ENCODE assay signal across 1 cellular context in the genomic region with DNA sequence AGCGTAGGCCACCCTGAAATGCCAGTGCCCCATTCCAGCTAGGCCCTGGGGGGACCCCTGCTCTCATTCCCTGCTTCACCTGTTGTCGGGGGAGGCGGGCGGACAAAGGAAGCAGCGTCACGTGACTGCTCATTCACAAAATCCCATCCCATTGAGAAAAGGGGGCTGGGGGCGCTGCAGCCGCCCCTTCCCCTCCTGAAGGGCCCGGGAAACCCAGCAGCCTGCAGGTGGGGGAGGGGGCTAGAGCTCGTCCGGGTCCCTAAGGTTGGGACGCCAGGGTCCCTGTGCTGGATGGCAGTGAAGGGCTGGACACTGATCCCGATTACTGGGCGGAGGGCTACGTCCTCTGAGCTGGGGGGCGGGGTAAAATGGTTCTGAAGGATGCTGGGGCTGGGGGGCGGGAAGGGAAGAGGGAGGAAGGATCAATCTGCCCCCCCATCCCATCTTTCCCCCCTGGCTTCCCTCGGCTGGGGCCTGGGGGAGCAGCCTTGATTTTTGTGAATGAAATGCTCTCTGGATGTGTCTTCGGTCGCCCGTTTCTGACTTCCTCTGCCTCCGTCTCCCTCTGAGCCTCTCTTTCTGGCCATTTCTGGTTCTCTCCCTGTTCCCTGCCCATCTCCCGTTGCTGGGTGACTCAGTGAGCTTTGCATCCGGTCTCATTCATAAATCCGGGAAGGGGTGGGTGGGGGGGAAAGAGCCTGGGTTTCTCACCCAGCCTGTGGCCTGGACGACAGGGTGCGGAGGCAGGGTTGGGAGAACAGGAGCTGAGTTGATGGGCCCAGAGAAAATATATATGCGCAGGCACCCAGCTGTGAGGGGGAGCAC.
TF ChIP-seq lines count a peak whose summit lies in the region.

No MANE protein-coding gene starts in this region.

TF ChIP-seq in HCT116, 20 proteins besides CTCF, POLR2A, EP300 and RAD21:
- no peak for TF ChIP-seq YY1 (IDR thresholded peaks at IDR 0.05; ENCODE audit: extremely low read depth, insufficient replicate concordance, low read depth, low read length)
- no peak for TF ChIP-seq JUND (IDR thresholded peaks at IDR 0.05)
- TF ChIP-seq EZH2phosphoT487 (IDR thresholded peaks at IDR 0.05; ENCODE audit: borderline replicate concordance) = no peak
- TF ChIP-seq CBX3 (IDR thresholded peaks at IDR 0.05; ENCODE audit: low read depth) = no peak
- TF ChIP-seq, protein P1, sequence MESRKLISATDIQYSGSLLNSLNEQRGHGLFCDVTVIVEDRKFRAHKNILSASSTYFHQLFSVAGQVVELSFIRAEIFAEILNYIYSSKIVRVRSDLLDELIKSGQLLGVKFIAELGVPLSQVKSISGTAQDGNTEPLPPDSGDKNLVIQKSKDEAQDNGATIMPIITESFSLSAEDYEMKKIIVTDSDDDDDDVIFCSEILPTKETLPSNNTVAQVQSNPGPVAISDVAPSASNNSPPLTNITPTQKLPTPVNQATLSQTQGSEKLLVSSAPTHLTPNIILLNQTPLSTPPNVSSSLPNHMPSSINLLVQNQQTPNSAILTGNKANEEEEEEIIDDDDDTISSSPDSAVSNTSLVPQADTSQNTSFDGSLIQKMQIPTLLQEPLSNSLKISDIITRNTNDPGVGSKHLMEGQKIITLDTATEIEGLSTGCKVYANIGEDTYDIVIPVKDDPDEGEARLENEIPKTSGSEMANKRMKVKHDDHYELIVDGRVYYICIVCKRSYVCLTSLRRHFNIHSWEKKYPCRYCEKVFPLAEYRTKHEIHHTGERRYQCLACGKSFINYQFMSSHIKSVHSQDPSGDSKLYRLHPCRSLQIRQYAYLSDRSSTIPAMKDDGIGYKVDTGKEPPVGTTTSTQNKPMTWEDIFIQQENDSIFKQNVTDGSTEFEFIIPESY (IDR thresholded peaks at IDR 0.05; ENCODE audit: extremely low read depth, insufficient replicate concordance, low read length) = no peak
- no peak for TF ChIP-seq SRF (IDR thresholded peaks at IDR 0.05; ENCODE audit: low read depth)
- TF ChIP-seq EZH2 (IDR thresholded peaks at IDR 0.05) = no peak
- no peak for TF ChIP-seq ZNF274 (IDR thresholded peaks at IDR 0.05; ENCODE audit: low read depth, low read length)
- no peak for TF ChIP-seq FOSL1 (IDR thresholded peaks at IDR 0.05; ENCODE audit: low read depth)
- no peak for TF ChIP-seq SP1 (IDR thresholded peaks at IDR 0.05; ENCODE audit: low read depth)
- TF ChIP-seq ELF1 (IDR thresholded peaks at IDR 0.05; ENCODE audit: borderline replicate concordance, low read depth) = no peak
- TF ChIP-seq SIN3A (IDR thresholded peaks at IDR 0.05; ENCODE audit: low read depth) = no peak
- TF ChIP-seq POLR2AphosphoS5 (IDR thresholded peaks at IDR 0.05; ENCODE audit: low read depth, low read length) = no peak
- TF ChIP-seq CEBPB (IDR thresholded peaks at IDR 0.05; ENCODE audit: low read depth) = no peak
- TF ChIP-seq ZFX (IDR thresholded peaks at IDR 0.05) = no peak
- no peak for TF ChIP-seq EGR1 (IDR thresholded peaks at IDR 0.05; ENCODE audit: low read depth)
- TF ChIP-seq, protein P2, sequence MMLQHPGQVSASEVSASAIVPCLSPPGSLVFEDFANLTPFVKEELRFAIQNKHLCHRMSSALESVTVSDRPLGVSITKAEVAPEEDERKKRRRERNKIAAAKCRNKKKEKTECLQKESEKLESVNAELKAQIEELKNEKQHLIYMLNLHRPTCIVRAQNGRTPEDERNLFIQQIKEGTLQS (IDR thresholded peaks at IDR 0.05) = no peak
- TF ChIP-seq, protein P3, sequence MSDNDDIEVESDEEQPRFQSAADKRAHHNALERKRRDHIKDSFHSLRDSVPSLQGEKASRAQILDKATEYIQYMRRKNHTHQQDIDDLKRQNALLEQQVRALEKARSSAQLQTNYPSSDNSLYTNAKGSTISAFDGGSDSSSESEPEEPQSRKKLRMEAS (IDR thresholded peaks at IDR 0.05) = no peak
- TF ChIP-seq, protein P4, sequence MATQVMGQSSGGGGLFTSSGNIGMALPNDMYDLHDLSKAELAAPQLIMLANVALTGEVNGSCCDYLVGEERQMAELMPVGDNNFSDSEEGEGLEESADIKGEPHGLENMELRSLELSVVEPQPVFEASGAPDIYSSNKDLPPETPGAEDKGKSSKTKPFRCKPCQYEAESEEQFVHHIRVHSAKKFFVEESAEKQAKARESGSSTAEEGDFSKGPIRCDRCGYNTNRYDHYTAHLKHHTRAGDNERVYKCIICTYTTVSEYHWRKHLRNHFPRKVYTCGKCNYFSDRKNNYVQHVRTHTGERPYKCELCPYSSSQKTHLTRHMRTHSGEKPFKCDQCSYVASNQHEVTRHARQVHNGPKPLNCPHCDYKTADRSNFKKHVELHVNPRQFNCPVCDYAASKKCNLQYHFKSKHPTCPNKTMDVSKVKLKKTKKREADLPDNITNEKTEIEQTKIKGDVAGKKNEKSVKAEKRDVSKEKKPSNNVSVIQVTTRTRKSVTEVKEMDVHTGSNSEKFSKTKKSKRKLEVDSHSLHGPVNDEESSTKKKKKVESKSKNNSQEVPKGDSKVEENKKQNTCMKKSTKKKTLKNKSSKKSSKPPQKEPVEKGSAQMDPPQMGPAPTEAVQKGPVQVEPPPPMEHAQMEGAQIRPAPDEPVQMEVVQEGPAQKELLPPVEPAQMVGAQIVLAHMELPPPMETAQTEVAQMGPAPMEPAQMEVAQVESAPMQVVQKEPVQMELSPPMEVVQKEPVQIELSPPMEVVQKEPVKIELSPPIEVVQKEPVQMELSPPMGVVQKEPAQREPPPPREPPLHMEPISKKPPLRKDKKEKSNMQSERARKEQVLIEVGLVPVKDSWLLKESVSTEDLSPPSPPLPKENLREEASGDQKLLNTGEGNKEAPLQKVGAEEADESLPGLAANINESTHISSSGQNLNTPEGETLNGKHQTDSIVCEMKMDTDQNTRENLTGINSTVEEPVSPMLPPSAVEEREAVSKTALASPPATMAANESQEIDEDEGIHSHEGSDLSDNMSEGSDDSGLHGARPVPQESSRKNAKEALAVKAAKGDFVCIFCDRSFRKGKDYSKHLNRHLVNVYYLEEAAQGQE (IDR thresholded peaks at IDR 0.05; ENCODE audit: low read depth) = no peak
- TF ChIP-seq TCF7L2 (IDR thresholded peaks at IDR 0.05; ENCODE audit: borderline replicate concordance, extremely low read depth, insufficient read depth, insufficient read length) = no peak
